In genomic region chr15:33226559-33227181, GRCh38 we compare ENCODE assay signal across 8 cellular contexts. TPM values are rescaled to one million over a fixed set of nuclear protein-coding genes. Genes with fewer than 3 reads are reported as not detected.
DNase-seq lines count a peak whose midpoint lies in the region; ATAC-seq and TF ChIP-seq lines count a peak whose summit lies in the region.

No MANE protein-coding gene starts in this region.

- in situ Hi-C loops in gastrocnemius medialis (cut with MboI; ENCODE audit: low sequenced_read_pairs in 4 of 4), result no loop called here

- DNase-seq in DMS79 treated with DMSO at 0.1 percent for 48 hours (lab: John Stamatoyannopoulos, UW) (peak; percentile 1), DMS79 (lab: John Stamatoyannopoulos, UW) (no peak), NCI-H69 (lab: John Stamatoyannopoulos, UW) (peak; percentile 98), gastrocnemius medialis (peak; percentile 31 to 37), HuH-7 (ENCODE audit: low spot score) (no peak)
- DNase-seq in activated CD8-positive, alpha-beta T cell treated with anti-CD3 and anti-CD28 coated beads for 36 hours, result peak; percentile 44

- no peaks in the 10 kb centered on the region for H3K9me3 ChIP-seq in gastrocnemius medialis

- CTCF ChIA-PET in activated CD8-positive, alpha-beta T cell treated with anti-CD3 and anti-CD28 coated beads for 36 hours (lab: Charles Lee), result interaction anchor here (0.8 to 1.6 kb wide), 2 partner anchors 10 to 140 kb away, joined by 3 to 5 read pairs; no protein-coding TSS in a partner anchor

- H3K4me3 ChIP-seq in gastrocnemius medialis, result no peak overlapping the region

- no peaks in the 10 kb centered on the region for H3K27me3 Mint-ChIP-seq in activated CD8-positive, alpha-beta T cell treated with anti-CD3 and anti-CD28 coated beads for 36 hours

- no peaks in the 10 kb centered on the region for H3K9me3 Mint-ChIP-seq in activated CD8-positive, alpha-beta T cell treated with anti-CD3 and anti-CD28 coated beads for 36 hours

- no peaks in the 10 kb centered on the region for H3K36me3 Mint-ChIP-seq in activated CD8-positive, alpha-beta T cell treated with anti-CD3 and anti-CD28 coated beads for 36 hours (ENCODE audit: low read depth)

- H3K4me1 ChIP-seq in gastrocnemius medialis, result peaks cover 8% of the 10 kb centered on the region in 2 donors

- H3K27me3 ChIP-seq in gastrocnemius medialis, result no peaks in the 10 kb centered on the region

- no peak overlapping the region for H3K27ac Mint-ChIP-seq in activated CD8-positive, alpha-beta T cell treated with anti-CD3 and anti-CD28 coated beads for 36 hours

- POLR2A ChIA-PET in activated CD8-positive, alpha-beta T cell treated with anti-CD3 and anti-CD28 coated beads for 36 hours (lab: Charles Lee), result no interaction called here

- no peaks in the 10 kb centered on the region for H3K36me3 ChIP-seq in gastrocnemius medialis

- intact Hi-C loops in activated CD8-positive, alpha-beta T cell treated with anti-CD3 and anti-CD28 coated beads for 36 hours (cut with micrococcal nuclease), result loop anchor here (10.0 kb wide), 1 partner anchor 142 kb away; no protein-coding TSS in a partner anchor
- intact Hi-C loops in gastrocnemius medialis (cut with DNase I; ENCODE audit: low total_unique reads), result loop anchor here (1.0 to 10.0 kb wide), 2 partner anchors 66 to 142 kb away; no protein-coding TSS in a partner anchor

- no peak for TF ChIP-seq POLR2A in gastrocnemius medialis (IDR thresholded peaks at IDR 0.05)

- peaks cover 2% of the 10 kb centered on the region for H3K4me1 Mint-ChIP-seq in activated CD8-positive, alpha-beta T cell treated with anti-CD3 and anti-CD28 coated beads for 36 hours (ENCODE audit: low read depth)

- H3K4me3 Mint-ChIP-seq in activated CD8-positive, alpha-beta T cell treated with anti-CD3 and anti-CD28 coated beads for 36 hours, result no peak overlapping the region

- ATAC-seq in HG02678 (IDR thresholded peaks at IDR 0.05; ENCODE audit: unreplicated experiment), result peak; percentile 99
- ATAC-seq in activated CD8-positive, alpha-beta T cell treated with anti-CD3 and anti-CD28 coated beads for 36 hours, result peak; percentile 92
- ATAC-seq in esophagus mucosa, result peak; percentile 32
- peak; percentile 80 to 85 for ATAC-seq in gastrocnemius medialis

- TF ChIP-seq CTCF in activated CD8-positive, alpha-beta T cell treated with anti-CD3 and anti-CD28 coated beads for 36 hours (IDR thresholded peaks at IDR 0.05), result peak; percentile 40
- TF ChIP-seq CTCF in gastrocnemius medialis (IDR thresholded peaks at IDR 0.05 in 4 of 5, conservative IDR thresholded peaks at IDR 0.05 in 1 of 5), result peak in 4 of 5 experiments; percentile 24 to 56 (median 32)

- no peak overlapping the region for H3K27ac ChIP-seq in gastrocnemius medialis

RNA-seq across cellular contexts. Expression of gene FMN1, which starts 32.2 kb away (rescaled TPM):
- total RNA-seq in activated CD8-positive, alpha-beta T cell treated with anti-CD3 and anti-CD28 coated beads for 36 hours, result under 1 TPM in 1 of 2 experiments, not detected in 1; 0.07 TPM
- total RNA-seq in esophagus mucosa (4.6 TPM), gastrocnemius medialis (1 to 10 TPM; 2.6 to 6.6 (median 4.2) TPM)

Comparison
In these comparisons a context has a peak if more than half of its experiments do, and no peak if none do; other contexts are left out.
1. DNase-seq: peak in DMS79 treated with DMSO at 0.1 percent for 48 hours (single experiment), NCI-H69 (single experiment), activated CD8-positive, alpha-beta T cell treated with anti-CD3 and anti-CD28 coated beads for 36 hours (single experiment) and gastrocnemius medialis (2 of 2); none in DMS79 (single experiment) and HuH-7 (single experiment).
2. ATAC-seq: peak in every context shown above with its lines; median percentile 99 in HG02678; 92 in activated CD8-positive, alpha-beta T cell treated with anti-CD3 and anti-CD28 coated beads for 36 hours; 82 in gastrocnemius medialis; 32 in esophagus mucosa.